9 cellular contexts compared by ENCODE assay signal in the genomic region with DNA sequence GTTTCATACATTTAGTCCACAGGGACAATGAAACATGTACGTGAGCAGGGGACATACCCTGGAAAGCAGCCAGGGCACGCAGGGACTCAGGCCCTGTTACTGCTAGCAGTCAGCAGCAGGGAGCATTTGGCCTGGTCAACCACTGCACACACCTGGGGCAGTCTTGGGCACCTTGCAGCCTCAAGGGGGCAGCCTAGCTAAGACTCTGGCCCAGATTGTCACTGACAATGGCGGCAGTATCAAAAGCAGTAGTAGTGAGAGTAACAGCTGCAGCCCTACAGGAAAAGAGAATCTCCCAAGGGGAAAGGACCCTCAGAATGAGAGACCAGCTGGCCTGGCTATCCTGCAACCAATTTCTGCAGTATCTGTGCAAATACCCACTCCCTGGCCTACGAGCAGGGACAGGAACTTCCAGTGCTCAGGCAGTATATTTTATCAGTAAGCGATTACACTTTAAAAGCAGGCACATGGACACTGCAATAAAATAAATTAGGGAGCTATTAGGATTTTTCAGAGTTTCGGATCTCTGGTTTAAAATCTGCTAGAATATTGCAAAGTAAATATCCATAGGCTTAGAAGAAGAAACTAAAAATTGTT.
DNase-seq lines count a peak whose midpoint lies in the region; ATAC-seq and TF ChIP-seq lines count a peak whose summit lies in the region.
"Had no signal": no experiment of that assay in that cellular context is flagged by ENCODE, and none has a peak within 500 bp of the region (broad histone marks: within the 10 kb centered on the region; RNA-seq: fewer than 3 reads in every experiment).

No MANE protein-coding gene starts in this region.

- no peak overlapping the region for H3K4me3 Mint-ChIP-seq in central memory CD8-positive, alpha-beta T cell

- intact Hi-C loops in right lobe of liver (cut with DNase I): no loop called here

- H3K4me1 Mint-ChIP-seq in central memory CD8-positive, alpha-beta T cell: peaks cover 5% of the 10 kb centered on the region

- TF ChIP-seq POLR2A in right lobe of liver (IDR thresholded peaks at IDR 0.05): no peak

- no peak overlapping the region for H3K27ac ChIP-seq in right lobe of liver
- H3K27ac ChIP-seq: neutrophil had no signal

- no peaks in the 10 kb centered on the region for H3K27me3 Mint-ChIP-seq in central memory CD8-positive, alpha-beta T cell

- peaks cover 0 to 2% (median 0%) of the 10 kb centered on the region in 4 donors for H3K4me1 ChIP-seq in right lobe of liver

- H3K9me3 ChIP-seq in right lobe of liver: no peaks in the 10 kb centered on the region
- H3K9me3 ChIP-seq: neutrophil had no signal

- H3K36me3 Mint-ChIP-seq in central memory CD8-positive, alpha-beta T cell (ENCODE audit: insufficient read depth): no peaks in the 10 kb centered on the region

- no peaks in the 10 kb centered on the region for H3K27me3 ChIP-seq in right lobe of liver

- TF ChIP-seq CTCF in right lobe of liver (IDR thresholded peaks at IDR 0.05): peak; percentile 40 to 83 (median 54)

- DNase-seq in NK-92 treated with Interleukin-12 subunit alpha and Interleukin-12 subunit beta, amount 100 ng/mL, for 24 hours (lab: John Stamatoyannopoulos, UW): peak; percentile 31
- no peak for DNase-seq in NK-92 (lab: John Stamatoyannopoulos, UW; ENCODE audit: unreplicated experiment)
- DNase-seq in NCI-H146 treated with DMSO at 0.1 percent for 48 hours (lab: John Stamatoyannopoulos, UW; ENCODE audit: unreplicated experiment): peak; percentile 18
- DNase-seq in activated CD4-positive, CD25-positive, alpha-beta regulatory T cell treated with anti-CD3 and anti-CD28 coated beads, Interleukin-2, amount 50 U/mL, for 16 hours (ENCODE audit: low read depth, low spot score): peak; percentile 27
- peak; percentile 25 to 31 for DNase-seq in central memory CD8-positive, alpha-beta T cell (ENCODE audit: low spot score in 2 of 2)
- DNase-seq in right lobe of liver: peak; percentile 54 to 79 (median 77)
- DNase-seq in stimulated activated CD8-positive, alpha-beta memory T cell treated with anti-CD3 and anti-CD28 coated beads, Interleukin-15, amount 100 ng/mL, for 1 hour (ENCODE audit: low read depth): peak; percentile 25

- ATAC-seq in HG02852 (IDR thresholded peaks at IDR 0.05; ENCODE audit: unreplicated experiment) (peak; percentile 97), right lobe of liver (peak; percentile 91 to 99 (median 98))
- peak; percentile 80 for ATAC-seq in central memory CD8-positive, alpha-beta T cell (replicated peaks; ENCODE audit: extremely low read depth, poor library complexity, severe bottlenecking)

- H3K27ac Mint-ChIP-seq in central memory CD8-positive, alpha-beta T cell (ENCODE audit: low read depth): no peak overlapping the region

- no peaks in the 10 kb centered on the region for H3K36me3 ChIP-seq in right lobe of liver
- H3K36me3 ChIP-seq: neutrophil had no signal

- 87% methylated on average over 2 of the region's 6 CpGs for WGBS in right lobe of liver (ENCODE audit: insufficient coverage, low coverage, low lambda C conversion rate, missing lambda C conversion rate)

- H3K9me3 Mint-ChIP-seq in central memory CD8-positive, alpha-beta T cell: no peaks in the 10 kb centered on the region

- no peak overlapping the region for H3K4me3 ChIP-seq in right lobe of liver
